ENCODE assay signal across 35 cellular contexts in the genomic region with DNA sequence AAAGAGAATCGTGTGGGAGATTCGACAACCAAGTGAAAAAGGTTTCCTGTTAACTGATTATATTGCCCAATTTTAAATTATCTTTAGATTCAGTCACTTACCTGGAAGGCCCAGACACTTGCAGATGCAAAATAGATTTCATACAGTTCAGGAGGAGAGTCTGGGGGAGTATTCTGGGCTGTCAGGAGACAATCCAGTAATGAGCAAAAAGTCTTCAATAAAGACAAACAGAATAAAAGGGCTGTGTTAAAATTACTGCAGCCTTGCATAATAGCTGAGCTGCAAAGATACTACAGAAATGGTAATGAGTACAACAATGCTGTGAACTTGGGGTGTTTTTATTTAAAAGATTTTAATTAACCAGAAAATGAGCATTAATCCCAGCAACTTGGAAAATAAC.
"Had no signal": no experiment of that assay in that cellular context is flagged by ENCODE, and none has a peak within 500 bp of the region (broad histone marks: within the 10 kb centered on the region; RNA-seq: fewer than 3 reads in every experiment).

No MANE protein-coding gene starts in this region.

- H3K27me3 ChIP-seq: MG63 had no signal

- H3K9ac ChIP-seq: KMS-11 had no signal

- H3K27ac ChIP-seq: KMS-11 had no signal

- H3K4me3 ChIP-seq: MG63 had no signal

- DNase-seq: Karpas-422, Kasumi-1, MG63, MM.1S, MV-4-11, NCI-H1048, NCI-H1092, NCI-H1092 treated with DMSO at 0.1 percent for 48 hours, NCI-H1105, NCI-H1105 treated with DMSO at 0.1 percent for 48 hours, NCI-H1417, NCI-H1417 treated with DMSO at 0.1 percent for 48 hours, NCI-H1436, NCI-H1436 treated with DMSO at 0.1 percent for 48 hours, NCI-H146, NCI-H1694, NCI-H1694 treated with DMSO at 0.1 percent for 48 hours, NCI-H187, NCI-H187 treated with DMSO at 0.1 percent for 48 hours, NCI-H1930, NCI-H2029, NCI-H2029 treated with DMSO at 0.1 percent for 48 hours, NCI-H2081, NCI-H2081 treated with DMSO at 0.1 percent for 48 hours, NCI-H2107, NCI-H2171, NCI-H2171 treated with DMSO at 0.1 percent for 48 hours, NCI-H2227 treated with DMSO at 0.1 percent for 48 hours, NCI-H226, NCI-H345, NCI-H446, NCI-H446 treated with DMSO at 0.1 percent for 48 hours, NCI-H510A, NCI-H510A treated with DMSO at 0.1 percent for 48 hours had no signal

- H3K9me3 ChIP-seq: MG63 had no signal

- H3K36me3 ChIP-seq: MG63 had no signal

- H3K4me2 ChIP-seq: KMS-11 had no signal
